Comparison of ENCODE assay signal across 6 cellular contexts in the genomic region with DNA sequence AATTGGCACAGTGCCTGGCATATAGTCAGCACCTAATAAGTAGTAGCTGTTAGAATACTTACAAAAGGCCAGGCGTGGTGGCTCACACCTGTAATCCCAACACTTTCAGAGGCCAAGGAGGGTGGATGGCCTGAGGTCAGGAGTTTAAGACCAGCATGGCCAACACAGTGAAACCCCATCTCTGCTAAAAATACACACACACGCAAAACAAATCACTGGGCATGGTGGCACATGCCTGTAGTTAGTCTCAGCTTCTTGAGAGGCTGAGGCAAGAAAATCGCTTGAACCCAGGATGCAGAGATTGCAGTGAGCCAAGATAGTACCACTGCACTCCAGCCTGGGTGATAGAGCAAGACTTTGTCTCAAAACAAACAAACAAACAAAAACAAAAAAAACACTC. TPM values are rescaled to one million over a fixed set of nuclear protein-coding genes. Genes with fewer than 3 reads are reported as not detected.
"Had no signal": no experiment of that assay in that cellular context is flagged by ENCODE, and none has a peak within 500 bp of the region (broad histone marks: within the 10 kb centered on the region; RNA-seq: fewer than 3 reads in every experiment).

No MANE protein-coding gene starts in this region.

RNA-seq across cellular contexts. Expression of gene NPIPA8, which starts 29.3 kb away (rescaled TPM):
- total RNA-seq: PC-3, PC-9, Right ventricle myocardium superior, RPMI7951, SJSA1, SK-MEL-5 had no signal
